In genomic region chr3:188049890-188050530, GRCh38 we compare ENCODE assay signal across 14 cellular contexts.
A peak's percentile ranks its signal among the peaks of the same experiment; 100 is the strongest.
DNase-seq lines count a peak whose midpoint lies in the region; ATAC-seq, FAIRE-seq and TF ChIP-seq lines count a peak whose summit lies in the region.
"Had no signal": no experiment of that assay in that cellular context is flagged by ENCODE, and none has a peak within 500 bp of the region (broad histone marks: within the 10 kb centered on the region; RNA-seq: fewer than 3 reads in every experiment).

No MANE protein-coding gene starts in this region.

- no peaks in the 10 kb centered on the region for H3K36me3 Mint-ChIP-seq in activated naive CD8-positive, alpha-beta T cell

- H3K4me3 ChIP-seq in vagina (no peak overlapping the region), pancreas (no peak overlapping the region)
- H3K4me3 ChIP-seq: SJSA1 had no signal

- H3K9me3 Mint-ChIP-seq in activated naive CD8-positive, alpha-beta T cell (ENCODE audit: low read depth): no peaks in the 10 kb centered on the region

- no peaks in the 10 kb centered on the region for H3K27me3 Mint-ChIP-seq in activated naive CD8-positive, alpha-beta T cell

- peaks cover 11% of the 10 kb centered on the region for H3K4me1 ChIP-seq in vagina
- H3K4me1 ChIP-seq in pancreas: peaks cover 0 to 10% (median 3%) of the 10 kb centered on the region in 3 donors

- H3K9me3 ChIP-seq in vagina (no peaks in the 10 kb centered on the region), pancreas (no peaks in the 10 kb centered on the region)
- H3K9me3 ChIP-seq: SJSA1 had no signal

- WGBS in pancreas, 2 donors: 77 to 85% methylated on average over 9 of the region's 9 CpGs

- TF ChIP-seq CTCF in vagina (IDR thresholded peaks at IDR 0.05) (no peak), pancreas (IDR thresholded peaks at IDR 0.05) (no peak)

- H3K36me3 ChIP-seq in vagina: no peaks in the 10 kb centered on the region
- no peaks in the 10 kb centered on the region for H3K36me3 ChIP-seq in pancreas
- H3K36me3 ChIP-seq: SJSA1 had no signal

- no peak for ATAC-seq in pancreas

- H3K27me3 ChIP-seq in vagina (no peaks in the 10 kb centered on the region), pancreas (no peaks in the 10 kb centered on the region)
- H3K27me3 ChIP-seq: SJSA1 had no signal

- peak overlapping the region; percentile 42 for H3K4me3 Mint-ChIP-seq in activated naive CD8-positive, alpha-beta T cell

- TF ChIP-seq POLR2A in vagina (IDR thresholded peaks at IDR 0.05): no peak

- H3K27ac Mint-ChIP-seq in activated naive CD8-positive, alpha-beta T cell: peak overlapping the region; percentile 67

- no peak overlapping the region for H3K27ac ChIP-seq in vagina
- H3K27ac ChIP-seq in pancreas: no peak overlapping the region
- H3K27ac ChIP-seq: SJSA1 had no signal

- DNase-seq in GDM1 (lab: John Stamatoyannopoulos, UW) (peak; percentile 29), T-helper 22 cell (ENCODE audit: low read depth) (peak; percentile 8), cortex of kidney (lab: John Stamatoyannopoulos, UW) (no peak), vagina (ENCODE audit: extremely low spot score in 2 of 2) (no peak), DMS 273 treated with DMSO at 0.1 percent for 48 hours (lab: John Stamatoyannopoulos, UW) (no peak), pancreas (no peak)
- DNase-seq in stimulated activated CD4-positive, alpha-beta T cell treated with anti-CD3 and anti-CD28 coated beads, Interleukin-4, amount 100 ng/mL, for 24 hours: peak; percentile 15
- DNase-seq: anterior cingulate cortex, Kasumi-1, NCI-H446 treated with DMSO at 0.1 percent for 48 hours, occipital lobe had no signal

- no peak for FAIRE-seq in pancreas (lab: Jason Lieb, UNC)
- FAIRE-seq: D721Med had no signal

- intact Hi-C loops in vagina (cut with DNase I) (loop anchor here (5.0 to 10.0 kb wide), 3 partner anchors 215 to 905 kb away; partner anchors contain the start of gene BCL6), pancreas (cut with DNase I) (loop anchor here in 1 of 3 donors (10.0 kb wide), 1 partner anchor 305 kb away; the partner anchor contains the start of gene BCL6)

- H3K4me1 Mint-ChIP-seq in activated naive CD8-positive, alpha-beta T cell (ENCODE audit: low read depth): peaks cover 19% of the 10 kb centered on the region

Comparison
In these comparisons a context has a peak if more than half of its experiments do, and no peak if none do; other contexts are left out.
1. DNase-seq: peak in GDM1 (single experiment), T-helper 22 cell (single experiment) and stimulated activated CD4-positive, alpha-beta T cell treated with anti-CD3 and anti-CD28 coated beads, Interleukin-4, amount 100 ng/mL, for 24 hours (single experiment); none in cortex of kidney (single experiment), vagina (0 of 2), DMS 273 treated with DMSO at 0.1 percent for 48 hours (single experiment) and pancreas (0 of 6).